ENCODE assay signal across 21 cellular contexts in genomic region chr11:89633125-89633695, GRCh38.
A peak's percentile ranks its signal among the peaks of the same experiment; 100 is the strongest.
DNase-seq lines count a peak whose midpoint lies in the region; ATAC-seq, FAIRE-seq and TF ChIP-seq lines count a peak whose summit lies in the region.
"Had no signal": no experiment of that assay in that cellular context is flagged by ENCODE, and none has a peak within 500 bp of the region (broad histone marks: within the 10 kb centered on the region; RNA-seq: fewer than 3 reads in every experiment).

No MANE protein-coding gene starts in this region.

- H3K36me3 ChIP-seq in neuron (ENCODE audit: insufficient read depth, low read length) (no peaks in the 10 kb centered on the region), small intestine (ENCODE audit: control insufficient read depth in 2 of 2, insufficient read depth in 2 of 2, low read length in 2 of 2) (no peaks in the 10 kb centered on the region)
- H3K36me3 ChIP-seq: BLaER1 treated with 17β-estradiol and CSF1 and Interleukin-3, amounts not matched to agents 10 nM and 100 nM had no signal

- H2AFZ ChIP-seq in neuron (ENCODE audit: low read depth, low read length): peak overlapping the region; percentile 26

- DNase-seq in AG10803 (ENCODE audit: low read depth) (peak; percentile 10), hippocampal formation (lab: John Stamatoyannopoulos, UW) (peak; percentile 11 to 56), small intestine (no peak), CD14-positive monocyte (ENCODE audit: low spot score) (no peak)
- DNase-seq: CD8-positive, alpha-beta memory T cell; DMS79; H7; HFFc6; NCI-H1417; NCI-H187; NCI-H2107; NCI-H510A treated with DMSO at 0.1 percent for 48 hours; PC-3; RPMI8226; SHP77 treated with DMSO at 0.1 percent for 48 hours had no signal

- H3K4me1 Mint-ChIP-seq in CD14-positive monocyte: no peaks in the 10 kb centered on the region
- H3K4me1 Mint-ChIP-seq: CD8-positive, alpha-beta memory T cell had no signal

- FAIRE-seq in small intestine (lab: Jason Lieb, UNC): no peak

- intact Hi-C loops in CD14-positive monocyte (cut with micrococcal nuclease): no loop called here

- peaks cover 0 to 5% (median 1%) of the 10 kb centered on the region in 3 donors for H3K27me3 Mint-ChIP-seq in CD14-positive monocyte (ENCODE audit: low read depth in 3 of 3)
- H3K27me3 Mint-ChIP-seq: CD8-positive, alpha-beta memory T cell had no signal

- peaks cover 4% of the 10 kb centered on the region for H3K4me1 ChIP-seq in neuron (ENCODE audit: insufficient read depth, low read length)
- H3K4me1 ChIP-seq in small intestine (ENCODE audit: control insufficient read depth in 2 of 2, insufficient read depth in 1 of 2, low read depth in 1 of 2, low read length in 1 of 2): no peaks in the 10 kb centered on the region
- H3K4me1 ChIP-seq: BLaER1 treated with 17β-estradiol and CSF1 and Interleukin-3, amounts not matched to agents 10 nM and 100 nM had no signal

- H3K4me3 Mint-ChIP-seq in CD14-positive monocyte: no peak overlapping the region
- H3K4me3 Mint-ChIP-seq: CD8-positive, alpha-beta memory T cell; HFFc6 had no signal

- H3K36me3 Mint-ChIP-seq in CD14-positive monocyte: no peaks in the 10 kb centered on the region
- H3K36me3 Mint-ChIP-seq: CD8-positive, alpha-beta memory T cell had no signal

- no peaks in the 10 kb centered on the region for H3K9me3 ChIP-seq in neuron (ENCODE audit: low read length)
- no peaks in the 10 kb centered on the region for H3K9me3 ChIP-seq in small intestine (ENCODE audit: control insufficient read depth, low read depth)
- H3K9me3 ChIP-seq: BLaER1 treated with 17β-estradiol and CSF1 and Interleukin-3, amounts not matched to agents 10 nM and 100 nM had no signal

- H3K27me3 ChIP-seq in neuron (ENCODE audit: insufficient read depth, low read length): no peaks in the 10 kb centered on the region
- H3K27me3 ChIP-seq in small intestine (ENCODE audit: control insufficient read depth in 2 of 2, insufficient read depth in 2 of 2, low read length in 2 of 2): no peaks in the 10 kb centered on the region
- H3K27me3 ChIP-seq: BLaER1 treated with 17β-estradiol and CSF1 and Interleukin-3, amounts not matched to agents 10 nM and 100 nM had no signal

- no peak overlapping the region for H3K4me3 ChIP-seq in AG10803 (ENCODE audit: low read length)
- no peak overlapping the region for H3K4me3 ChIP-seq in neuron (ENCODE audit: low read length)
- H3K4me3 ChIP-seq in small intestine (ENCODE audit: low read depth in 1 of 2, low read length in 2 of 2): no peak overlapping the region
- H3K4me3 ChIP-seq: BLaER1 treated with 17β-estradiol and CSF1 and Interleukin-3, amounts not matched to agents 10 nM and 100 nM had no signal

- H3K27ac ChIP-seq in cingulate gyrus (ENCODE audit: low read depth, low read length) (peak overlapping the region; percentile 30), small intestine (ENCODE audit: low read depth in 1 of 2, low read length in 1 of 2) (no peak overlapping the region)
- H3K27ac ChIP-seq: BLaER1 treated with 17β-estradiol and CSF1 and Interleukin-3, amounts not matched to agents 10 nM and 100 nM; KMS-11 had no signal

- ATAC-seq in GM21367 (IDR thresholded peaks at IDR 0.05; ENCODE audit: unreplicated experiment): no peak
- ATAC-seq in HG02588 (IDR thresholded peaks at IDR 0.05; ENCODE audit: unreplicated experiment): no peak
- ATAC-seq: PC-3 had no signal

- H3K9me3 Mint-ChIP-seq in CD14-positive monocyte: no peaks in the 10 kb centered on the region
- H3K9me3 Mint-ChIP-seq: HFFc6 had no signal

- no peak for TF ChIP-seq CTCF in AG10803 (conservative IDR thresholded peaks at IDR 0.05; ENCODE audit: low read length)
- no peak for TF ChIP-seq CTCF in CD14-positive monocyte (IDR thresholded peaks at IDR 0.05)

- 67 to 90% (median 70%) methylated on average over 1 of the region's 1 CpG for WGBS in small intestine, 3 donors

- H3K27ac Mint-ChIP-seq in CD14-positive monocyte: no peak overlapping the region
- H3K27ac Mint-ChIP-seq: CD8-positive, alpha-beta memory T cell; HFFc6 had no signal

Comparison
In these comparisons a context has a peak if more than half of its experiments do, and no peak if none do; other contexts are left out.
1. DNase-seq: peak in AG10803 (single experiment) and hippocampal formation (2 of 2); none in small intestine (single experiment) and CD14-positive monocyte (single experiment).